ENCODE assay signal across 19 cellular contexts in genomic region chrX:9662148-9662547, GRCh38.
DNase-seq lines count a peak whose midpoint lies in the region; ATAC-seq and TF ChIP-seq lines count a peak whose summit lies in the region.
"Had no signal": no experiment of that assay in that cellular context is flagged by ENCODE, and none has a peak within 500 bp of the region (broad histone marks: within the 10 kb centered on the region; RNA-seq: fewer than 3 reads in every experiment).

No MANE protein-coding gene starts in this region.

- no peak overlapping the region for H3K14ac ChIP-seq in mesenchymal stem cell (ENCODE audit: low read length in 2 of 2)

- H3K9me3 ChIP-seq in SJSA1 (replicated peaks), result no peaks in the 10 kb centered on the region
- no peaks in the 10 kb centered on the region for H3K9me3 ChIP-seq in mesenchymal stem cell (ENCODE audit: control insufficient read depth, low read length)
- H3K9me3 ChIP-seq: adrenal gland had no signal

- no peak overlapping the region for H3K23ac ChIP-seq in mesenchymal stem cell (ENCODE audit: low read length in 2 of 2)

- H2BK5ac ChIP-seq in mesenchymal stem cell (ENCODE audit: low read depth, low read length, poor library complexity, severe bottlenecking), result no peak overlapping the region

- H3K4me1 Mint-ChIP-seq in activated T-helper 2 cell treated with anti-CD3 and anti-CD28 coated beads, Interferon-gamma antibody, Interleukin-2, Interleukin-4, amounts not matched to agents 10 μg/mL and 5 μg/mL and 100 μg/mL, durations not matched to agents 14 hours and 24 hours and 36 hours (ENCODE audit: low read depth), result no peaks in the 10 kb centered on the region

- DNase-seq in GM04503 (ENCODE audit: low read depth) (peak; percentile 45), SJSA1 (ENCODE audit: low read depth in 1 of 2, low spot score in 2 of 2) (peak; percentile 65 to 71), dermis microvascular lymphatic vessel endothelial cell (ENCODE audit: low read depth in 2 of 2) (peak; percentile 45 to 66), mesenchymal stem cell (peak; percentile 90), lower leg skin (ENCODE audit: low spot score in 2 of 2) (no peak), NCI-H526 (lab: John Stamatoyannopoulos, UW) (no peak)
- no peak for DNase-seq in activated T-helper 2 cell treated with anti-CD3 and anti-CD28 coated beads, Interferon-gamma antibody, Interleukin-2, Interleukin-4, amounts not matched to agents 10 μg/mL and 5 μg/mL and 100 μg/mL, durations not matched to agents 14 hours and 24 hours and 36 hours (ENCODE audit: low spot score)
- DNase-seq: adrenal gland, DMS 273 treated with DMSO at 0.1 percent for 48 hours, hippocampal formation, NCI-H1694, NCI-H446 treated with DMSO at 0.1 percent for 48 hours, SHP77, T-helper 2 cell had no signal

- no peak overlapping the region for H2BK12ac ChIP-seq in mesenchymal stem cell (ENCODE audit: low read length in 2 of 2)

- no peak for TF ChIP-seq CTCF in lower leg skin (IDR thresholded peaks at IDR 0.05)

- no peak overlapping the region for H3K4me3 ChIP-seq in SJSA1
- H3K4me3 ChIP-seq in mesenchymal stem cell (ENCODE audit: insufficient read depth in 1 of 2, low read depth in 1 of 2, low read length in 2 of 2), result no peak overlapping the region
- H3K4me3 ChIP-seq in lower leg skin (ENCODE audit: low read depth, poor library complexity, severe bottlenecking), result no peak overlapping the region
- H3K4me3 ChIP-seq: adrenal gland; BLaER1 treated with 17β-estradiol and CSF1 and Interleukin-3, amounts not matched to agents 10 nM and 100 nM had no signal

- H4K8ac ChIP-seq in mesenchymal stem cell (ENCODE audit: low read length), result peak overlapping the region; percentile 10

- peaks cover 6% of the 10 kb centered on the region for H3K79me1 ChIP-seq in mesenchymal stem cell (replicated peaks; ENCODE audit: low read length, poor library complexity, severe bottlenecking)

- no peak for ATAC-seq in HG03469 (IDR thresholded peaks at IDR 0.05; ENCODE audit: unreplicated experiment)

- H3K9me3 Mint-ChIP-seq in activated T-helper 2 cell treated with anti-CD3 and anti-CD28 coated beads, Interferon-gamma antibody, Interleukin-2, Interleukin-4, amounts not matched to agents 10 μg/mL and 5 μg/mL and 100 μg/mL, durations not matched to agents 14 hours and 24 hours and 36 hours, result no peaks in the 10 kb centered on the region

- peaks cover 9% of the 10 kb centered on the region; the same call in 1 of the 2 replicates for H3K36me3 ChIP-seq in SJSA1
- H3K36me3 ChIP-seq in mesenchymal stem cell (ENCODE audit: control insufficient read depth in 1 of 2, insufficient read depth in 2 of 2, low read depth in 1 of 2, low read length in 2 of 2), result peaks cover 0 to 13% of the 10 kb centered on the region in 2 experiments
- H3K36me3 ChIP-seq: adrenal gland had no signal

- no peak overlapping the region for H3K27ac Mint-ChIP-seq in activated T-helper 2 cell treated with anti-CD3 and anti-CD28 coated beads, Interferon-gamma antibody, Interleukin-2, Interleukin-4, amounts not matched to agents 10 μg/mL and 5 μg/mL and 100 μg/mL, durations not matched to agents 14 hours and 24 hours and 36 hours
- H3K27ac Mint-ChIP-seq: nephron, progenitor cell of endocrine pancreas had no signal

- no peak overlapping the region for H3K4me2 ChIP-seq in mesenchymal stem cell (ENCODE audit: low read length, poor library complexity, severe bottlenecking)
- H3K4me2 ChIP-seq: BLaER1 treated with 17β-estradiol and CSF1 and Interleukin-3, amounts not matched to agents 10 nM and 100 nM had no signal

- no peak overlapping the region for H2BK120ac ChIP-seq in mesenchymal stem cell (ENCODE audit: low read depth, low read length)

- H3K27me3 Mint-ChIP-seq in activated T-helper 2 cell treated with anti-CD3 and anti-CD28 coated beads, Interferon-gamma antibody, Interleukin-2, Interleukin-4, amounts not matched to agents 10 μg/mL and 5 μg/mL and 100 μg/mL, durations not matched to agents 14 hours and 24 hours and 36 hours (ENCODE audit: low read depth), result no peaks in the 10 kb centered on the region
- H3K27me3 Mint-ChIP-seq: progenitor cell of endocrine pancreas had no signal

- H3K18ac ChIP-seq in mesenchymal stem cell (ENCODE audit: low read depth in 1 of 2, low read length in 2 of 2), result no peak overlapping the region

- H3K4me1 ChIP-seq in SJSA1 (replicated peaks) (peaks cover 68% of the 10 kb centered on the region), mesenchymal stem cell (ENCODE audit: control insufficient read depth, insufficient read depth, low read depth, low read length) (peaks cover 5% of the 10 kb centered on the region)
- H3K4me1 ChIP-seq: adrenal gland had no signal

- H2AFZ ChIP-seq in mesenchymal stem cell (ENCODE audit: low read depth, low read length), result no peak overlapping the region

- no peak overlapping the region for H3K4me3 Mint-ChIP-seq in activated T-helper 2 cell treated with anti-CD3 and anti-CD28 coated beads, Interferon-gamma antibody, Interleukin-2, Interleukin-4, amounts not matched to agents 10 μg/mL and 5 μg/mL and 100 μg/mL, durations not matched to agents 14 hours and 24 hours and 36 hours (ENCODE audit: low read depth)
- H3K4me3 Mint-ChIP-seq: nephron had no signal

- H2BK15ac ChIP-seq in mesenchymal stem cell (ENCODE audit: low read depth, poor library complexity, severe bottlenecking), result no peak overlapping the region

- no peak overlapping the region for H2AK5ac ChIP-seq in mesenchymal stem cell (ENCODE audit: low read length, severe bottlenecking)

- H3K27ac ChIP-seq in SJSA1 (peak overlapping the region; percentile 83), mesenchymal stem cell (ENCODE audit: low read length, poor library complexity, severe bottlenecking) (peak overlapping the region; percentile 20)
- H3K27ac ChIP-seq: adrenal gland; BLaER1 treated with 17β-estradiol and CSF1 and Interleukin-3, amounts not matched to agents 10 nM and 100 nM; epithelial cell of prostate had no signal

- WGBS in mesenchymal stem cell, result 0% methylated on average over 4 of the region's 4 CpGs
- WGBS in lower leg skin, 2 donors, result 57 to 62% methylated on average over 2 to 4 of the region's 4 CpGs

- H3K27me3 ChIP-seq in SJSA1 (replicated peaks), result no peaks in the 10 kb centered on the region
- no peaks in the 10 kb centered on the region for H3K27me3 ChIP-seq in mesenchymal stem cell (ENCODE audit: control insufficient read depth in 1 of 2, insufficient read depth in 1 of 2, low read length in 2 of 2)
- H3K27me3 ChIP-seq: adrenal gland; BLaER1 treated with 17β-estradiol and CSF1 and Interleukin-3, amounts not matched to agents 10 nM and 100 nM had no signal

- H3K9ac ChIP-seq in mesenchymal stem cell (ENCODE audit: low read length), result no peak overlapping the region
- H3K9ac ChIP-seq: BLaER1 treated with 17β-estradiol and CSF1 and Interleukin-3, amounts not matched to agents 10 nM and 100 nM had no signal

- no peak for TF ChIP-seq POLR2A in lower leg skin (IDR thresholded peaks at IDR 0.05)

- H3K4ac ChIP-seq in mesenchymal stem cell (ENCODE audit: low read depth in 1 of 2, low read length in 2 of 2), result no peak overlapping the region

- peaks cover 26% of the 10 kb centered on the region for H3K36me3 Mint-ChIP-seq in activated T-helper 2 cell treated with anti-CD3 and anti-CD28 coated beads, Interferon-gamma antibody, Interleukin-2, Interleukin-4, amounts not matched to agents 10 μg/mL and 5 μg/mL and 100 μg/mL, durations not matched to agents 14 hours and 24 hours and 36 hours (ENCODE audit: low read depth)

- no peak overlapping the region for H4K91ac ChIP-seq in mesenchymal stem cell (ENCODE audit: low read length)

- intact Hi-C loops in lower leg skin (cut with DNase I; ENCODE audit: low total_unique reads), result no loop called here
- intact Hi-C loops in activated T-helper 2 cell treated with anti-CD3 and anti-CD28 coated beads, Interferon-gamma antibody, Interleukin-2, Interleukin-4, amounts not matched to agents 10 μg/mL and 5 μg/mL and 100 μg/mL, durations not matched to agents 14 hours and 24 hours and 36 hours (cut with micrococcal nuclease), result no loop called here

Comparison
In these comparisons a context has a peak if more than half of its experiments do, and no peak if none do; other contexts are left out.
1. DNase-seq: peak in GM04503 (single experiment), SJSA1 (2 of 2), dermis microvascular lymphatic vessel endothelial cell (2 of 2) and mesenchymal stem cell (single experiment); none in lower leg skin (0 of 2), activated T-helper 2 cell treated with anti-CD3 and anti-CD28 coated beads, Interferon-gamma antibody, Interleukin-2, Interleukin-4, amounts not matched to agents 10 μg/mL and 5 μg/mL and 100 μg/mL, durations not matched to agents 14 hours and 24 hours and 36 hours (single experiment) and NCI-H526 (0 of 2).